In genomic region chr11:125886997-125887372, GRCh38 we compare ENCODE assay signal across 1 cellular context.
TF ChIP-seq lines count a peak whose summit lies in the region.

No MANE protein-coding gene starts in this region.

TF ChIP-seq in HCT116, 20 proteins besides CTCF, POLR2A, EP300 and RAD21 (continued from another document):
- TF ChIP-seq SRF (IDR thresholded peaks at IDR 0.05; ENCODE audit: low read depth) (no peak), SIN3A (IDR thresholded peaks at IDR 0.05; ENCODE audit: low read depth) (no peak), EZH2phosphoT487 (IDR thresholded peaks at IDR 0.05; ENCODE audit: borderline replicate concordance) (no peak), REST (IDR thresholded peaks at IDR 0.05; ENCODE audit: low read depth) (no peak), FOSL1 (IDR thresholded peaks at IDR 0.05; ENCODE audit: low read depth) (no peak), ATF3 (IDR thresholded peaks at IDR 0.05) (no peak)
